ENCODE assay signal across 19 cellular contexts in genomic region chr20:10597637-10598036, GRCh38.
DNase-seq lines count a peak whose midpoint lies in the region; ATAC-seq, FAIRE-seq and TF ChIP-seq lines count a peak whose summit lies in the region.
"Had no signal": no experiment of that assay in that cellular context is flagged by ENCODE, and none has a peak within 500 bp of the region (broad histone marks: within the 10 kb centered on the region; RNA-seq: fewer than 3 reads in every experiment).

No MANE protein-coding gene starts in this region.

- TF ChIP-seq POLR2A in vagina (IDR thresholded peaks at IDR 0.05), result no peak

- ATAC-seq in GM19023 (IDR thresholded peaks at IDR 0.05; ENCODE audit: unreplicated experiment) (no peak), SK-N-SH treated with all-trans-retinoic acid at 6 μM for 48 hours (no peak)
- ATAC-seq: GM23338, K562 had no signal

- intact Hi-C loops in vagina (cut with DNase I), result no loop called here
- intact Hi-C loops in activated T-helper 1 cell treated with anti-CD3 and anti-CD28 coated beads, Interleukin-12 subunit alpha, Interleukin-12 subunit beta, Interleukin-2, Interleukin-4 antibody, amounts not matched to agents 30 ng/mL and 10 ng/mL and 1 ng/mL, durations not matched to agents 14 hours and 24 hours and 36 hours (cut with micrococcal nuclease), result loop anchor here (1.0 to 5.0 kb wide), 7 partner anchors 19 to 246 kb away; partner anchors contain the start of genes MKKS and SLX4IP

- H3K4me1 ChIP-seq in astrocyte (ENCODE audit: insufficient read depth, low read length) (peaks cover 12% of the 10 kb centered on the region), keratinocyte (ENCODE audit: control insufficient read depth, extremely low read depth, insufficient read depth, low read length) (peaks cover 57% of the 10 kb centered on the region), vagina (peaks cover 43% of the 10 kb centered on the region)

- H3K36me3 Mint-ChIP-seq in astrocyte (ENCODE audit: low read depth, unreplicated experiment), result peaks cover 4% of the 10 kb centered on the region
- H3K36me3 Mint-ChIP-seq in activated T-helper 1 cell treated with anti-CD3 and anti-CD28 coated beads, Interleukin-12 subunit alpha, Interleukin-12 subunit beta, Interleukin-2, Interleukin-4 antibody, amounts not matched to agents 30 ng/mL and 10 ng/mL and 1 ng/mL, durations not matched to agents 14 hours and 24 hours and 36 hours (ENCODE audit: low read depth), result peaks cover 3% of the 10 kb centered on the region

- FAIRE-seq in astrocyte (lab: Jason Lieb, UNC) (no peak), keratinocyte (lab: Jason Lieb, UNC) (no peak)
- FAIRE-seq: K562 had no signal

- H3K79me2 ChIP-seq in astrocyte (ENCODE audit: insufficient read depth, low read length), result no peaks in the 10 kb centered on the region
- no peaks in the 10 kb centered on the region for H3K79me2 ChIP-seq in keratinocyte (ENCODE audit: control insufficient read depth, insufficient read depth, low read length)

- H4K20me1 ChIP-seq in astrocyte (ENCODE audit: insufficient read depth, low read length), result no peaks in the 10 kb centered on the region
- no peaks in the 10 kb centered on the region for H4K20me1 ChIP-seq in keratinocyte (ENCODE audit: control insufficient read depth, extremely low read depth, insufficient read depth, low read length)

- H3K9ac ChIP-seq in astrocyte (ENCODE audit: low read length), result no peak overlapping the region
- no peak overlapping the region for H3K9ac ChIP-seq in keratinocyte (ENCODE audit: control insufficient read depth, extremely low read depth, insufficient read depth, low read length)

- H3K4me2 ChIP-seq in astrocyte (ENCODE audit: low read length), result no peak overlapping the region
- no peak overlapping the region for H3K4me2 ChIP-seq in keratinocyte (ENCODE audit: control insufficient read depth, extremely low read depth, insufficient read depth, low read depth, low read length)
- H3K4me2 ChIP-seq: GM23338 had no signal

- H2AFZ ChIP-seq in astrocyte (ENCODE audit: low read depth, low read length) (no peak overlapping the region), keratinocyte (ENCODE audit: control insufficient read depth, low read length) (no peak overlapping the region)
- H2AFZ ChIP-seq: GM23338 had no signal

- H3K36me3 ChIP-seq in astrocyte (ENCODE audit: insufficient read depth, low read length) (no peaks in the 10 kb centered on the region), keratinocyte (ENCODE audit: control insufficient read depth in 2 of 2, extremely low read depth in 1 of 2, insufficient read depth in 2 of 2, low read length in 2 of 2) (peaks cover 0 to 3% of the 10 kb centered on the region in 2 experiments), vagina (no peaks in the 10 kb centered on the region)

- H3K9me3 ChIP-seq in astrocyte (ENCODE audit: insufficient read depth, low read depth, low read length), result no peaks in the 10 kb centered on the region
- no peaks in the 10 kb centered on the region for H3K9me3 ChIP-seq in keratinocyte (ENCODE audit: control insufficient read depth, low read depth, low read length)
- H3K9me3 ChIP-seq in vagina, result no peaks in the 10 kb centered on the region

- dilution Hi-C loops in keratinocyte (cut with MboI; ENCODE audit: extremely low pct_ligation_motif_present, low sequenced_read_pairs), result no loop called here

- no peaks in the 10 kb centered on the region for H3K27me3 Mint-ChIP-seq in astrocyte (ENCODE audit: low read depth, unreplicated experiment)
- peaks cover 2% of the 10 kb centered on the region for H3K27me3 Mint-ChIP-seq in activated T-helper 1 cell treated with anti-CD3 and anti-CD28 coated beads, Interleukin-12 subunit alpha, Interleukin-12 subunit beta, Interleukin-2, Interleukin-4 antibody, amounts not matched to agents 30 ng/mL and 10 ng/mL and 1 ng/mL, durations not matched to agents 14 hours and 24 hours and 36 hours (ENCODE audit: insufficient read depth)
- H3K27me3 Mint-ChIP-seq: B cell had no signal

- no peak overlapping the region for H3K4me3 Mint-ChIP-seq in astrocyte (ENCODE audit: unreplicated experiment)
- no peak overlapping the region for H3K4me3 Mint-ChIP-seq in activated T-helper 1 cell treated with anti-CD3 and anti-CD28 coated beads, Interleukin-12 subunit alpha, Interleukin-12 subunit beta, Interleukin-2, Interleukin-4 antibody, amounts not matched to agents 30 ng/mL and 10 ng/mL and 1 ng/mL, durations not matched to agents 14 hours and 24 hours and 36 hours
- H3K4me3 Mint-ChIP-seq: B cell, GM23338 had no signal

- H3K4me3 ChIP-seq in astrocyte (ENCODE audit: insufficient read depth, low read depth, low read length), result no peak overlapping the region
- no peak overlapping the region for H3K4me3 ChIP-seq in keratinocyte (ENCODE audit: control insufficient read depth in 2 of 3, extremely low read depth in 1 of 3, insufficient read depth in 2 of 3, low read depth in 1 of 3, low read length in 3 of 3)
- no peak overlapping the region for H3K4me3 ChIP-seq in vagina
- H3K4me3 ChIP-seq: GM23338, K562 had no signal

- TF ChIP-seq CTCF in astrocyte (IDR thresholded peaks at IDR 0.05; ENCODE audit: insufficient read depth, low read depth, low read length) (no peak), keratinocyte (optimal IDR thresholded peaks at IDR 0.05 in 1 of 3, IDR thresholded peaks at IDR 0.05 in 1 of 3, conservative IDR thresholded peaks at IDR 0.05 in 1 of 3; ENCODE audit: extremely low read depth in 1 of 3, insufficient read depth in 2 of 3, low read length in 3 of 3) (no peak), vagina (IDR thresholded peaks at IDR 0.05) (no peak)

- no peaks in the 10 kb centered on the region for H3K27me3 ChIP-seq in astrocyte (ENCODE audit: insufficient read depth, low read length)
- no peaks in the 10 kb centered on the region for H3K27me3 ChIP-seq in keratinocyte (ENCODE audit: control insufficient read depth, extremely low read depth, insufficient read depth, low read length)
- H3K27me3 ChIP-seq in vagina, result no peaks in the 10 kb centered on the region

- DNase-seq in NCI-H446 treated with DMSO at 0.1 percent for 48 hours (lab: John Stamatoyannopoulos, UW) (peak; percentile 29), NCI-H446 (lab: John Stamatoyannopoulos, UW) (no peak), astrocyte (ENCODE audit: low read depth) (no peak), keratinocyte (ENCODE audit: low read depth, low spot score) (no peak), vagina (ENCODE audit: extremely low spot score in 2 of 2) (no peak)
- no peak for DNase-seq in activated T-helper 1 cell treated with anti-CD3 and anti-CD28 coated beads, Interleukin-12 subunit alpha, Interleukin-12 subunit beta, Interleukin-2, Interleukin-4 antibody, amounts not matched to agents 30 ng/mL and 10 ng/mL and 1 ng/mL, durations not matched to agents 14 hours and 24 hours and 36 hours (ENCODE audit: low spot score)
- DNase-seq: DMS79 treated with DMSO at 0.1 percent for 48 hours, NCI-H1105, NCI-H1694, NCI-H524, NCI-H82, RPMI8226, SIG-M5 had no signal

- H3K27ac ChIP-seq in astrocyte (ENCODE audit: low read depth, low read length), result peak overlapping the region; percentile 68
- H3K27ac ChIP-seq in keratinocyte (ENCODE audit: control insufficient read depth, insufficient read depth, low read length), result peak overlapping the region; percentile 85
- peak overlapping the region; percentile 79 for H3K27ac ChIP-seq in vagina
- H3K27ac ChIP-seq: 22Rv1 had no signal

- H3K9me3 Mint-ChIP-seq in astrocyte (ENCODE audit: unreplicated experiment), result no peaks in the 10 kb centered on the region
- no peaks in the 10 kb centered on the region for H3K9me3 Mint-ChIP-seq in activated T-helper 1 cell treated with anti-CD3 and anti-CD28 coated beads, Interleukin-12 subunit alpha, Interleukin-12 subunit beta, Interleukin-2, Interleukin-4 antibody, amounts not matched to agents 30 ng/mL and 10 ng/mL and 1 ng/mL, durations not matched to agents 14 hours and 24 hours and 36 hours
- H3K9me3 Mint-ChIP-seq: GM23338 had no signal

- H3K27ac Mint-ChIP-seq in astrocyte (ENCODE audit: unreplicated experiment), result no peak overlapping the region
- no peak overlapping the region for H3K27ac Mint-ChIP-seq in activated T-helper 1 cell treated with anti-CD3 and anti-CD28 coated beads, Interleukin-12 subunit alpha, Interleukin-12 subunit beta, Interleukin-2, Interleukin-4 antibody, amounts not matched to agents 30 ng/mL and 10 ng/mL and 1 ng/mL, durations not matched to agents 14 hours and 24 hours and 36 hours
- H3K27ac Mint-ChIP-seq: B cell, GM23338 had no signal

- no peaks in the 10 kb centered on the region for H3K9me1 ChIP-seq in keratinocyte (ENCODE audit: control insufficient read depth, extremely low read depth, insufficient read depth, low read length)

- H3K4me1 Mint-ChIP-seq in astrocyte (ENCODE audit: low read depth, unreplicated experiment), result peaks cover 31% of the 10 kb centered on the region
- peaks cover 15% of the 10 kb centered on the region for H3K4me1 Mint-ChIP-seq in activated T-helper 1 cell treated with anti-CD3 and anti-CD28 coated beads, Interleukin-12 subunit alpha, Interleukin-12 subunit beta, Interleukin-2, Interleukin-4 antibody, amounts not matched to agents 30 ng/mL and 10 ng/mL and 1 ng/mL, durations not matched to agents 14 hours and 24 hours and 36 hours (ENCODE audit: low read depth)
- H3K4me1 Mint-ChIP-seq: B cell had no signal

TF ChIP-seq in SK-N-SH treated with all-trans-retinoic acid at 6 μM for 48 hours, 23 proteins besides CTCF, POLR2A, EP300 and RAD21:
- TF ChIP-seq ZNF565 (CRISPR knock-in tag; conservative IDR thresholded peaks at IDR 0.05; ENCODE audit: low read depth), result no peak
- TF ChIP-seq ZNF70 (CRISPR knock-in tag; IDR thresholded peaks at IDR 0.05), result no peak
- no peak for TF ChIP-seq ARNTL (CRISPR knock-in tag; IDR thresholded peaks at IDR 0.05; ENCODE audit: borderline replicate concordance, low read depth)
- TF ChIP-seq ZFP3 (CRISPR knock-in tag; IDR thresholded peaks at IDR 0.05), result no peak
- no peak for TF ChIP-seq ESRRG (CRISPR knock-in tag; IDR thresholded peaks at IDR 0.05)
- TF ChIP-seq, protein P1, sequence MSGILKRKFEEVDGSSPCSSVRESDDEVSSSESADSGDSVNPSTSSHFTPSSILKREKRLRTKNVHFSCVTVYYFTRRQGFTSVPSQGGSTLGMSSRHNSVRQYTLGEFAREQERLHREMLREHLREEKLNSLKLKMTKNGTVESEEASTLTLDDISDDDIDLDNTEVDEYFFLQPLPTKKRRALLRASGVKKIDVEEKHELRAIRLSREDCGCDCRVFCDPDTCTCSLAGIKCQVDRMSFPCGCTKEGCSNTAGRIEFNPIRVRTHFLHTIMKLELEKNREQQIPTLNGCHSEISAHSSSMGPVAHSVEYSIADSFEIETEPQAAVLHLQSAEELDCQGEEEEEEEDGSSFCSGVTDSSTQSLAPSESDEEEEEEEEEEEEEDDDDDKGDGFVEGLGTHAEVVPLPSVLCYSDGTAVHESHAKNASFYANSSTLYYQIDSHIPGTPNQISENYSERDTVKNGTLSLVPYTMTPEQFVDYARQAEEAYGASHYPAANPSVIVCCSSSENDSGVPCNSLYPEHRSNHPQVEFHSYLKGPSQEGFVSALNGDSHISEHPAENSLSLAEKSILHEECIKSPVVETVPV (CRISPR knock-in tag; IDR thresholded peaks at IDR 0.05), result no peak
